Comparison of ENCODE assay signal across 20 cellular contexts in genomic region chr10:131975003-131975402, GRCh38. TPM values are rescaled to one million over a fixed set of nuclear protein-coding genes. Genes with fewer than 3 reads are reported as not detected.
DNase-seq lines count a peak whose midpoint lies in the region; ATAC-seq and TF ChIP-seq lines count a peak whose summit lies in the region.
"Had no signal": no experiment of that assay in that cellular context is flagged by ENCODE, and none has a peak within 500 bp of the region (broad histone marks: within the 10 kb centered on the region; RNA-seq: fewer than 3 reads in every experiment).

No MANE protein-coding gene starts in this region.

- TF ChIP-seq CTCF in right atrium auricular region (IDR thresholded peaks at IDR 0.05) (no peak), gastrocnemius medialis (IDR thresholded peaks at IDR 0.05 in 4 of 5, conservative IDR thresholded peaks at IDR 0.05 in 1 of 5) (no peak), chondrocyte (IDR thresholded peaks at IDR 0.05) (no peak)

- intact Hi-C loops in activated CD4-positive, alpha-beta T cell treated with anti-CD3 and anti-CD28 coated beads, Interleukin-2, amount 10 ng/mL, durations not matched to agents 24 days and 14 days (cut with micrococcal nuclease): no loop called here
- intact Hi-C loops in left ventricle myocardium superior (cut with micrococcal nuclease): no loop called here
- intact Hi-C loops in activated T-helper 2 cell treated with anti-CD3 and anti-CD28 coated beads, Interferon-gamma antibody, Interleukin-2, Interleukin-4, amounts not matched to agents 10 μg/mL and 5 μg/mL and 100 μg/mL, durations not matched to agents 14 hours and 24 hours and 36 hours (cut with micrococcal nuclease): no loop called here
- intact Hi-C loops in gastrocnemius medialis (cut with DNase I; ENCODE audit: low total_unique reads): no loop called here

- H3K4me1 ChIP-seq in right atrium auricular region (peaks cover 0 to 57% of the 10 kb centered on the region in 2 donors), gastrocnemius medialis (peaks cover 44 to 73% of the 10 kb centered on the region in 2 donors)

- no peak overlapping the region for H3K4me3 ChIP-seq in right atrium auricular region
- H3K4me3 ChIP-seq in gastrocnemius medialis: no peak overlapping the region
- H3K4me3 ChIP-seq: adrenal gland, thoracic aorta had no signal

- TF ChIP-seq POLR2A in gastrocnemius medialis (IDR thresholded peaks at IDR 0.05): no peak

- in situ Hi-C loops in gastrocnemius medialis (cut with MboI; ENCODE audit: low sequenced_read_pairs in 4 of 4): no loop called here

- H3K9me3 ChIP-seq in right atrium auricular region (no peaks in the 10 kb centered on the region), gastrocnemius medialis (no peaks in the 10 kb centered on the region)
- H3K9me3 ChIP-seq: adrenal gland, thoracic aorta had no signal

- no peaks in the 10 kb centered on the region for H3K27me3 Mint-ChIP-seq in activated CD4-positive, alpha-beta T cell treated with anti-CD3 and anti-CD28 coated beads, Interleukin-2, amount 10 ng/mL, durations not matched to agents 24 days and 14 days
- H3K27me3 Mint-ChIP-seq in activated T-helper 2 cell treated with anti-CD3 and anti-CD28 coated beads, Interferon-gamma antibody, Interleukin-2, Interleukin-4, amounts not matched to agents 10 μg/mL and 5 μg/mL and 100 μg/mL, durations not matched to agents 14 hours and 24 hours and 36 hours (ENCODE audit: low read depth): no peaks in the 10 kb centered on the region
- no peaks in the 10 kb centered on the region for H3K27me3 Mint-ChIP-seq in chondrocyte (ENCODE audit: low read depth)

- H3K27me3 ChIP-seq in right atrium auricular region (no peaks in the 10 kb centered on the region), gastrocnemius medialis (no peaks in the 10 kb centered on the region)
- H3K27me3 ChIP-seq: adrenal gland had no signal

- H3K4me1 Mint-ChIP-seq in activated CD4-positive, alpha-beta T cell treated with anti-CD3 and anti-CD28 coated beads, Interleukin-2, amount 10 ng/mL, durations not matched to agents 24 days and 14 days: peaks cover 81% of the 10 kb centered on the region
- H3K4me1 Mint-ChIP-seq in activated T-helper 2 cell treated with anti-CD3 and anti-CD28 coated beads, Interferon-gamma antibody, Interleukin-2, Interleukin-4, amounts not matched to agents 10 μg/mL and 5 μg/mL and 100 μg/mL, durations not matched to agents 14 hours and 24 hours and 36 hours (ENCODE audit: low read depth): peaks cover 80% of the 10 kb centered on the region
- H3K4me1 Mint-ChIP-seq in chondrocyte (ENCODE audit: low read depth): peaks cover 63% of the 10 kb centered on the region

- peaks cover 74% of the 10 kb centered on the region for H3K36me3 Mint-ChIP-seq in activated CD4-positive, alpha-beta T cell treated with anti-CD3 and anti-CD28 coated beads, Interleukin-2, amount 10 ng/mL, durations not matched to agents 24 days and 14 days (ENCODE audit: low read depth)
- peaks cover 84% of the 10 kb centered on the region for H3K36me3 Mint-ChIP-seq in activated T-helper 2 cell treated with anti-CD3 and anti-CD28 coated beads, Interferon-gamma antibody, Interleukin-2, Interleukin-4, amounts not matched to agents 10 μg/mL and 5 μg/mL and 100 μg/mL, durations not matched to agents 14 hours and 24 hours and 36 hours (ENCODE audit: low read depth)
- peaks cover 15% of the 10 kb centered on the region for H3K36me3 Mint-ChIP-seq in chondrocyte (ENCODE audit: low read depth)

- H3K27ac ChIP-seq in right atrium auricular region (peak overlapping the region in 1 of 2 donors; percentile 30), gastrocnemius medialis (peak overlapping the region in 3 of 4 donors; percentile 65 to 80 (median 68))
- H3K27ac ChIP-seq: adrenal gland, C4-2B, thoracic aorta had no signal

- no peak for DNase-seq in activated CD4-positive, alpha-beta T cell treated with anti-CD3 and anti-CD28 coated beads, Interleukin-2, amount 10 ng/mL, durations not matched to agents 24 days and 14 days
- no peak for DNase-seq in activated CD4-positive, alpha-beta T cell treated with anti-CD3 and anti-CD28 coated beads for 48 hours
- DNase-seq in left ventricle myocardium superior (no peak), right atrium auricular region (ENCODE audit: low spot score) (no peak), gastrocnemius medialis (no peak), chondrocyte (ENCODE audit: low spot score) (no peak)
- no peak for DNase-seq in activated T-helper 2 cell treated with anti-CD3 and anti-CD28 coated beads, Interferon-gamma antibody, Interleukin-2, Interleukin-4, amounts not matched to agents 10 μg/mL and 5 μg/mL and 100 μg/mL, durations not matched to agents 14 hours and 24 hours and 36 hours (ENCODE audit: low spot score)
- DNase-seq: activated CD4-positive, CD25-positive, alpha-beta regulatory T cell; activated CD8-positive, alpha-beta memory T cell treated with anti-CD3 and anti-CD28 coated beads, Interleukin-2, amount 50 U/mL, for 4 hours; effector CD4-positive, alpha-beta T cell; KG1; NCI-H1048; NCI-H2029 treated with DMSO at 0.1 percent for 48 hours; NCI-H526; OCI-M1; SIG-M5 had no signal

- H3K4me3 Mint-ChIP-seq in activated CD4-positive, alpha-beta T cell treated with anti-CD3 and anti-CD28 coated beads, Interleukin-2, amount 10 ng/mL, durations not matched to agents 24 days and 14 days: peak overlapping the region; percentile 60
- H3K4me3 Mint-ChIP-seq in activated T-helper 2 cell treated with anti-CD3 and anti-CD28 coated beads, Interferon-gamma antibody, Interleukin-2, Interleukin-4, amounts not matched to agents 10 μg/mL and 5 μg/mL and 100 μg/mL, durations not matched to agents 14 hours and 24 hours and 36 hours (ENCODE audit: low read depth): peak overlapping the region; percentile 39
- H3K4me3 Mint-ChIP-seq in chondrocyte (ENCODE audit: unreplicated experiment): no peak overlapping the region

- H3K36me3 ChIP-seq in right atrium auricular region (peaks cover 23% of the 10 kb centered on the region), gastrocnemius medialis (peaks cover 0 to 27% of the 10 kb centered on the region in 2 donors)

- H3K27ac Mint-ChIP-seq in activated CD4-positive, alpha-beta T cell treated with anti-CD3 and anti-CD28 coated beads, Interleukin-2, amount 10 ng/mL, durations not matched to agents 24 days and 14 days: peak overlapping the region; percentile 22
- peak overlapping the region; percentile 7 for H3K27ac Mint-ChIP-seq in activated T-helper 2 cell treated with anti-CD3 and anti-CD28 coated beads, Interferon-gamma antibody, Interleukin-2, Interleukin-4, amounts not matched to agents 10 μg/mL and 5 μg/mL and 100 μg/mL, durations not matched to agents 14 hours and 24 hours and 36 hours
- H3K27ac Mint-ChIP-seq in chondrocyte (ENCODE audit: unreplicated experiment): no peak overlapping the region

- no peaks in the 10 kb centered on the region for H3K9me3 Mint-ChIP-seq in activated CD4-positive, alpha-beta T cell treated with anti-CD3 and anti-CD28 coated beads, Interleukin-2, amount 10 ng/mL, durations not matched to agents 24 days and 14 days
- H3K9me3 Mint-ChIP-seq in activated T-helper 2 cell treated with anti-CD3 and anti-CD28 coated beads, Interferon-gamma antibody, Interleukin-2, Interleukin-4, amounts not matched to agents 10 μg/mL and 5 μg/mL and 100 μg/mL, durations not matched to agents 14 hours and 24 hours and 36 hours: no peaks in the 10 kb centered on the region
- no peaks in the 10 kb centered on the region for H3K9me3 Mint-ChIP-seq in chondrocyte (ENCODE audit: low read depth)

- ATAC-seq in left ventricle myocardium superior (peak; percentile 15), gastrocnemius medialis (no peak), HG03460 (IDR thresholded peaks at IDR 0.05; ENCODE audit: unreplicated experiment) (no peak)

RNA-seq across cellular contexts. Expression of gene BNIP3, which starts 6.7 kb away (rescaled TPM):
- total RNA-seq in activated CD4-positive, alpha-beta T cell treated with anti-CD3 and anti-CD28 coated beads, Interleukin-2, amount 10 ng/mL, durations not matched to agents 24 days and 14 days: 94.4 and 95.1 TPM in 2 replicates
- 142 TPM for total RNA-seq in left ventricle myocardium superior
- 100 to 1,000 TPM; 187 to 189 TPM for total RNA-seq in right atrium auricular region
- total RNA-seq in activated T-helper 2 cell treated with anti-CD3 and anti-CD28 coated beads, Interferon-gamma antibody, Interleukin-2, Interleukin-4, amounts not matched to agents 10 μg/mL and 5 μg/mL and 100 μg/mL, durations not matched to agents 14 hours and 24 hours and 36 hours: 93.3 and 99.0 TPM in 2 replicates
- 1,000 to 10,000 TPM in 1 of 4 donors, 100 to 1,000 TPM in 3; 337 to 1,280 (median 583) TPM for total RNA-seq in gastrocnemius medialis
- 31.0 to 97.4 TPM (median 88.9 TPM) in 3 replicates for total RNA-seq in chondrocyte
